In genomic region chr12:84911331-84912190, GRCh38 we compare ENCODE assay signal across 8 cellular contexts. TPM values are rescaled to one million over a fixed set of nuclear protein-coding genes. Genes with fewer than 3 reads are reported as not detected.
DNase-seq lines count a peak whose midpoint lies in the region; ATAC-seq and TF ChIP-seq lines count a peak whose summit lies in the region.

No MANE protein-coding gene starts in this region.

- TF ChIP-seq CTCF in omental fat pad (IDR thresholded peaks at IDR 0.05), result no peak

- no peaks in the 10 kb centered on the region for H3K36me3 Mint-ChIP-seq in activated CD4-positive, alpha-beta T cell treated with anti-CD3 and anti-CD28 coated beads, Interleukin-2, amount 10 ng/mL, durations not matched to agents 24 days and 14 days (ENCODE audit: low read depth)
- H3K36me3 Mint-ChIP-seq in activated naive CD8-positive, alpha-beta T cell treated with anti-CD3 and anti-CD28 coated beads for 36 hours, result no peaks in the 10 kb centered on the region

- intact Hi-C loops in activated CD4-positive, alpha-beta T cell treated with anti-CD3 and anti-CD28 coated beads, Interleukin-2, amount 10 ng/mL, durations not matched to agents 24 days and 14 days (cut with micrococcal nuclease), result loop anchor here (2.0 kb wide), 1 partner anchor 367 kb away; no protein-coding TSS in a partner anchor
- intact Hi-C loops in Right ventricle myocardium inferior (cut with DNase I), result no loop called here

- H3K4me3 Mint-ChIP-seq in activated CD4-positive, alpha-beta T cell treated with anti-CD3 and anti-CD28 coated beads, Interleukin-2, amount 10 ng/mL, durations not matched to agents 24 days and 14 days, result peak overlapping the region; percentile 50
- peak overlapping the region; percentile 53 for H3K4me3 Mint-ChIP-seq in activated naive CD8-positive, alpha-beta T cell treated with anti-CD3 and anti-CD28 coated beads for 36 hours

- peaks cover 43% of the 10 kb centered on the region for H3K27me3 Mint-ChIP-seq in activated CD4-positive, alpha-beta T cell treated with anti-CD3 and anti-CD28 coated beads, Interleukin-2, amount 10 ng/mL, durations not matched to agents 24 days and 14 days
- peaks cover 44% of the 10 kb centered on the region for H3K27me3 Mint-ChIP-seq in activated naive CD8-positive, alpha-beta T cell treated with anti-CD3 and anti-CD28 coated beads for 36 hours

- no peak overlapping the region for H3K27ac Mint-ChIP-seq in activated CD4-positive, alpha-beta T cell treated with anti-CD3 and anti-CD28 coated beads, Interleukin-2, amount 10 ng/mL, durations not matched to agents 24 days and 14 days
- no peak overlapping the region for H3K27ac Mint-ChIP-seq in activated naive CD8-positive, alpha-beta T cell treated with anti-CD3 and anti-CD28 coated beads for 36 hours

- peaks cover 6% of the 10 kb centered on the region for H3K4me1 Mint-ChIP-seq in activated CD4-positive, alpha-beta T cell treated with anti-CD3 and anti-CD28 coated beads, Interleukin-2, amount 10 ng/mL, durations not matched to agents 24 days and 14 days
- H3K4me1 Mint-ChIP-seq in activated naive CD8-positive, alpha-beta T cell treated with anti-CD3 and anti-CD28 coated beads for 36 hours, result peaks cover 9% of the 10 kb centered on the region

- peak; percentile 26 for ATAC-seq in Right ventricle myocardium inferior
- ATAC-seq in omental fat pad (ENCODE audit: low FRiP score), result peak; percentile 76
- ATAC-seq in GM18870 (IDR thresholded peaks at IDR 0.05; ENCODE audit: unreplicated experiment), result no peak
- no peak for ATAC-seq in GM18858 (IDR thresholded peaks at IDR 0.05; ENCODE audit: unreplicated experiment)

- peak; percentile 56 for DNase-seq in activated CD4-positive, alpha-beta T cell treated with anti-CD3 and anti-CD28 coated beads, Interleukin-2, amount 10 ng/mL, durations not matched to agents 24 days and 14 days
- no peak for DNase-seq in activated CD4-positive, alpha-beta T cell treated with anti-CD3 and anti-CD28 coated beads for 4 hours
- peak; percentile 85 for DNase-seq in NCI-H2171 treated with DMSO at 0.1 percent for 48 hours (lab: John Stamatoyannopoulos, UW)
- no peak for DNase-seq in activated naive CD8-positive, alpha-beta T cell treated with anti-CD3 and anti-CD28 coated beads for 36 hours
- DNase-seq in Right ventricle myocardium inferior (ENCODE audit: missing footprints), result peak; percentile 73
- no peak for DNase-seq in omental fat pad (ENCODE audit: low spot score)

- no peaks in the 10 kb centered on the region for H3K9me3 Mint-ChIP-seq in activated CD4-positive, alpha-beta T cell treated with anti-CD3 and anti-CD28 coated beads, Interleukin-2, amount 10 ng/mL, durations not matched to agents 24 days and 14 days
- no peaks in the 10 kb centered on the region for H3K9me3 Mint-ChIP-seq in activated naive CD8-positive, alpha-beta T cell treated with anti-CD3 and anti-CD28 coated beads for 36 hours

RNA-seq across cellular contexts. Expression of gene SLC6A15, which starts 1.0 kb away (rescaled TPM):
- total RNA-seq in activated CD4-positive, alpha-beta T cell treated with anti-CD3 and anti-CD28 coated beads, Interleukin-2, amount 10 ng/mL, durations not matched to agents 24 days and 14 days, result not detected in 2 replicates
- total RNA-seq in activated naive CD8-positive, alpha-beta T cell treated with anti-CD3 and anti-CD28 coated beads for 36 hours, result under 1 TPM; 0.14 to 0.29 TPM
- total RNA-seq in Right ventricle myocardium inferior (not detected), omental fat pad (under 1 TPM in 1 of 4 donors, not detected in 3; 0.95 TPM)

Comparison
In these comparisons a context has a peak if more than half of its experiments do, and no peak if none do; other contexts are left out.
1. DNase-seq: peak in activated CD4-positive, alpha-beta T cell treated with anti-CD3 and anti-CD28 coated beads, Interleukin-2, amount 10 ng/mL, durations not matched to agents 24 days and 14 days (single experiment), NCI-H2171 treated with DMSO at 0.1 percent for 48 hours (single experiment) and Right ventricle myocardium inferior (single experiment); none in activated CD4-positive, alpha-beta T cell treated with anti-CD3 and anti-CD28 coated beads for 4 hours (0 of 2), activated naive CD8-positive, alpha-beta T cell treated with anti-CD3 and anti-CD28 coated beads for 36 hours (single experiment) and omental fat pad (single experiment).
2. ATAC-seq: peak in Right ventricle myocardium inferior (single experiment) and omental fat pad (single experiment); none in GM18870 (single experiment) and GM18858 (single experiment).